Comparison of ENCODE assay signal across 8 cellular contexts in the genomic region with DNA sequence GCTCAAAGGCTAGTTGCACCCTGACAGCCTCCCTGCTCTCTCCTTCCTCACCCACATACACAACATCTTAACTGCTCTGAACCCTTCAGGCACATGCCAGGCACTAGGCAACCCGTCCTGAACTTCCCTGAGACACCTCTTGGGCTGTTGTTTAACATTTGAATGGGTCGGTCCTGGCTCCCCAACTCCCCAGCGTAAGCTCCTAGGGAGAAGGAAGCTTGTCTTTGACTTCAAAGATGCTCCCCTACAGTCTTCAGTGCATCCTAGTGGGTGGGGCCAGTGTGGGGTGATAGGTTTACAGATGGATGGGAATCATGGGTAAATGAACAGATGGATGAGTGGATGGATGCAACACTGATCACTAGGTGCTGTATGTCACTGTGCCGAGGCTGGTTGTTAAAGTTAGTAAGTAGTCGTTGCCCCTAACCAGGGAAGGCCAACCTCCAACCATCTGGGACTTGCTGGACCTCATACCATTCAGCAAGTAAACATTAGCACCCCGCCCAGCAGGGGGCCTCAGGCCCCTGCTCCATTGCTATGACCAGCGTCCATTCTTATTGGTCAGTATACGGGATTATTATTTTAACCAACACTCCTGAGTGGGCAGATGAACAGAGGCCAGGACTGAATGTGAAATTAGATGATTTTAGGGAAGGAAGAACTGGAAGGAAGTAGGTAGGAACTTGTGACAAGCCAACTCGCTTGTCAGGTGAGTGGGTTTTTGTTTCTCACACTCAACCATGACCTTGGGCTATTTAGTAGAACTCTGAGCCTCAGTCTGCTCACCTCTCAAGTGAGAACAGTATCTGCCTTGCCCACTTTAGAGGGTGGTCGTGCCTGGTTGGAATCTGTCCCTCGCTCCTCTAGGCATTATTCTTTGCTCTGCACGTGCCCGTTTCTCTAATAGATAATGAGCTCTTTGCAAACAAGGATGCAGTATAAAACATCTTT.
DNase-seq lines count a peak whose midpoint lies in the region; ATAC-seq and TF ChIP-seq lines count a peak whose summit lies in the region.

No MANE protein-coding gene starts in this region.

- peaks cover 3% of the 10 kb centered on the region for H3K27me3 ChIP-seq in lower lobe of right lung (ENCODE audit: low read depth)

- TF ChIP-seq CTCF in lower lobe of right lung (IDR thresholded peaks at IDR 0.05) = peak; percentile 65

- H3K9me3 ChIP-seq in lower lobe of right lung = no peaks in the 10 kb centered on the region

- no peaks in the 10 kb centered on the region for H3K36me3 ChIP-seq in lower lobe of right lung

- no peak overlapping the region for H3K4me3 ChIP-seq in lower lobe of right lung

- intact Hi-C loops in lower lobe of right lung (cut with DNase I) = no loop called here

- H3K4me1 ChIP-seq in lower lobe of right lung = no peaks in the 10 kb centered on the region

- H3K27ac ChIP-seq in lower lobe of right lung = no peak overlapping the region

- ATAC-seq in lower lobe of right lung = peak; percentile 91 to 92

- peak; percentile 36 for DNase-seq in stimulated activated CD4-positive, alpha-beta T cell treated with anti-CD3 and anti-CD28 coated beads, Interleukin-15, amount 100 ng/mL, for 24 hours
- no peak for DNase-seq in stimulated activated CD4-positive, alpha-beta T cell treated with anti-CD3 and anti-CD28 coated beads, Interleukin-2, amount 100 ng/mL, for 48 hours
- peak; percentile 72 to 95 for DNase-seq in NCI-H524 (lab: John Stamatoyannopoulos, UW)
- DNase-seq in cerebellar cortex (ENCODE audit: low spot score) = peak; percentile 16
- DNase-seq in lower lobe of right lung = peak; percentile 83
- DNase-seq in ureter (ENCODE audit: low spot score) = peak; percentile 64
- DNase-seq in DMS153 treated with DMSO at 0.1 percent for 48 hours (lab: John Stamatoyannopoulos, UW; ENCODE audit: unreplicated experiment) = no peak
- DNase-seq in NCI-H345 (lab: John Stamatoyannopoulos, UW) = no peak

Comparison
In these comparisons a context has a peak if more than half of its experiments do, and no peak if none do; other contexts are left out.
1. DNase-seq: peak in stimulated activated CD4-positive, alpha-beta T cell treated with anti-CD3 and anti-CD28 coated beads, Interleukin-15, amount 100 ng/mL, for 24 hours (single experiment), NCI-H524 (2 of 2), cerebellar cortex (single experiment), lower lobe of right lung (single experiment) and ureter (single experiment); none in stimulated activated CD4-positive, alpha-beta T cell treated with anti-CD3 and anti-CD28 coated beads, Interleukin-2, amount 100 ng/mL, for 48 hours (0 of 2), DMS153 treated with DMSO at 0.1 percent for 48 hours (single experiment) and NCI-H345 (single experiment).